ENCODE assay signal across 8 cellular contexts in the genomic region with DNA sequence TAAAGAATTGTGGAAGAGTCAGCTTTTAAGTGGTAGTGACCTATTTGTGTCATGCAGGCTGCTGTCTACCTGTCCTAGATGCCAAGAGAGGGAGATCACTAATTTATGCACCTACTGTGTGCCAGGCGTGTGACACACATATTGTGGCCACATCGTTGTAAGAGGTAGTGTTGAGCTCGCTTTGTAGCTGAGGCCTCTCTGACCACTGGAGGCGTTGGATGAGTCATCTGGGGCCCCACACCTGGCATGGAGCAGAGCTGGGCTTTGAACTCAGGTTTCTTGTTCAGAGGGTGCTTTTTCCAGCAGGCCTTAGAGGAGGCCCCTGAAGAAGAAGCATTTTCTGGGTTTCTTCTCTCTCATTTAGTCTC. TPM values are rescaled to one million over a fixed set of nuclear protein-coding genes. Genes with fewer than 3 reads are reported as not detected.
DNase-seq lines count a peak whose midpoint lies in the region; ATAC-seq and TF ChIP-seq lines count a peak whose summit lies in the region.

No MANE protein-coding gene starts in this region.

- peaks cover 13% of the 10 kb centered on the region for H3K4me1 ChIP-seq in HEK293 (ENCODE audit: control insufficient read depth, insufficient read depth, low read length)
- H3K4me1 ChIP-seq in hepatocyte (ENCODE audit: insufficient read depth), result peaks cover 37% of the 10 kb centered on the region
- peaks cover 27 to 53% of the 10 kb centered on the region in 2 experiments for H3K4me1 ChIP-seq in SK-N-SH (ENCODE audit: control insufficient read depth in 1 of 2, insufficient read depth in 2 of 2, low read depth in 1 of 2, low read length in 1 of 2)

- DNase-seq in SW480 (ENCODE audit: low spot score) (peak; percentile 43), hepatocyte (ENCODE audit: low spot score) (peak; percentile 66), SK-N-SH (no peak), KBM-7 (no peak), NCI-H1092 (lab: John Stamatoyannopoulos, UW) (no peak)

- H2AFZ ChIP-seq in hepatocyte (no peak overlapping the region), SK-N-SH (ENCODE audit: low read depth) (no peak overlapping the region)

- H3K79me2 ChIP-seq in hepatocyte, result peaks cover 27% of the 10 kb centered on the region
- no peaks in the 10 kb centered on the region for H3K79me2 ChIP-seq in SK-N-SH (ENCODE audit: insufficient read depth)

- H3K4me2 ChIP-seq in hepatocyte (peak overlapping the region; percentile 21), SK-N-SH (no peak overlapping the region)

- no peaks in the 10 kb centered on the region for H3K27me3 ChIP-seq in hepatocyte
- no peaks in the 10 kb centered on the region for H3K27me3 ChIP-seq in SK-N-SH (ENCODE audit: insufficient read depth)

- POLR2A ChIA-PET in HEK293 (lab: Yijun Ruan, JAX), result no interaction called here
- POLR2A ChIA-PET in SK-N-SH (lab: Yijun Ruan, JAX), result interaction anchor here (1.0 to 2.6 kb wide), 3 partner anchors 8 to 123 kb away, joined by 3 to 10 read pairs (median 6); a partner anchor contains a TSS

- H3K4me3 ChIP-seq in HEK293 (ENCODE audit: low read depth, low read length), result no peak overlapping the region
- H3K4me3 ChIP-seq in hepatocyte, result no peak overlapping the region
- no peak overlapping the region for H3K4me3 ChIP-seq in SK-N-SH (ENCODE audit: low read depth in 2 of 2, low read length in 1 of 2)

- H3K9me3 ChIP-seq in HEK293 (ENCODE audit: control insufficient read depth, insufficient read depth, low read depth, low read length), result no peaks in the 10 kb centered on the region
- no peaks in the 10 kb centered on the region for H3K9me3 ChIP-seq in hepatocyte (ENCODE audit: low read depth)
- H3K9me3 ChIP-seq in SK-N-SH, result no peaks in the 10 kb centered on the region

- ATAC-seq in GM18517 (IDR thresholded peaks at IDR 0.05; ENCODE audit: unreplicated experiment), result peak; percentile 72
- ATAC-seq in GM21528 (IDR thresholded peaks at IDR 0.05; ENCODE audit: low FRiP score, unreplicated experiment), result no peak

- 66% methylated on average over 4 of the region's 4 CpGs for WGBS in hepatocyte (ENCODE audit: low lambda C conversion rate, missing lambda C conversion rate)
- WGBS in SK-N-SH (ENCODE audit: low lambda C conversion rate), result 87% methylated on average over 4 of the region's 4 CpGs

- H3K27ac ChIP-seq in HEK293 (ENCODE audit: extremely low read depth, low read depth, low read length) (no peak overlapping the region), hepatocyte (peak overlapping the region; percentile 98), SK-N-SH (ENCODE audit: low read depth in 2 of 2, low read length in 1 of 2) (peak overlapping the region in 1 of 2 experiments; percentile 96; a peak in 2 of 4 replicates)

- H3K9me2 ChIP-seq in hepatocyte (replicated peaks; ENCODE audit: insufficient read depth), result no peaks in the 10 kb centered on the region
- H3K9me2 ChIP-seq in SK-N-SH, result no peaks in the 10 kb centered on the region

- no peak for TF ChIP-seq RAD21 in SK-N-SH (IDR thresholded peaks at IDR 0.05; ENCODE audit: low read length)

- in situ Hi-C loops in KBM-7 (cut with MboI; ENCODE audit: low pct_unique_long_range_greater_than_20kb, low sequenced_read_pairs), result no loop called here

- H3K9ac ChIP-seq in SK-N-SH, result no peak overlapping the region

- no peak for TF ChIP-seq EP300 in SK-N-SH (IDR thresholded peaks at IDR 0.05; ENCODE audit: borderline replicate concordance in 1 of 2, low read depth in 1 of 2, low read length in 1 of 2)

- H4K20me1 ChIP-seq in hepatocyte (ENCODE audit: insufficient read depth, poor library complexity, severe bottlenecking), result no peaks in the 10 kb centered on the region
- no peaks in the 10 kb centered on the region for H4K20me1 ChIP-seq in SK-N-SH (ENCODE audit: insufficient read depth)

- TF ChIP-seq CTCF in HEK293 (tag by site-specific recombination; IDR thresholded peaks at IDR 0.05), result no peak
- no peak for TF ChIP-seq CTCF in hepatocyte (IDR thresholded peaks at IDR 0.05; ENCODE audit: poor library complexity)
- TF ChIP-seq CTCF in SK-N-SH (IDR thresholded peaks at IDR 0.05), result no peak

- H3K36me3 ChIP-seq in HEK293 (ENCODE audit: control insufficient read depth in 2 of 2, insufficient read depth in 1 of 2, low read length in 2 of 2), result peaks cover 0 to 5% of the 10 kb centered on the region in 2 experiments; a peak in 1 of 3 replicates
- no peaks in the 10 kb centered on the region for H3K36me3 ChIP-seq in hepatocyte (replicated peaks; ENCODE audit: insufficient read depth, low read depth)
- no peaks in the 10 kb centered on the region for H3K36me3 ChIP-seq in SK-N-SH (replicated peaks in 1 of 2; ENCODE audit: control insufficient read depth in 1 of 2, insufficient read depth in 2 of 2, low read length in 1 of 2)

- H3F3A ChIP-seq in SK-N-SH (replicated peaks; ENCODE audit: insufficient read depth), result peaks cover 11% of the 10 kb centered on the region

- CTCF ChIA-PET in HEK293 (lab: Yijun Ruan, JAX) (interaction anchor here (0.8 to 10.7 kb wide), 6 partner anchors 9 to 44 kb away, joined by 3 to 73 read pairs (median 9); no protein-coding TSS in a partner anchor), SK-N-SH (lab: Yijun Ruan, JAX) (interaction anchor here (0.6 to 4.9 kb wide), 9 partner anchors 8 to 342 kb away, joined by 3 to 31 read pairs (median 4); a partner anchor contains a TSS)

TF ChIP-seq in HEK293, 187 proteins besides CTCF, POLR2A, EP300 and RAD21 (continues in another document):
- no peak for TF ChIP-seq ZNF768 (tag by site-specific recombination; IDR thresholded peaks at IDR 0.05)
- TF ChIP-seq HOXD13 (CRISPR knock-in tag; IDR thresholded peaks at IDR 0.05; ENCODE audit: borderline replicate concordance), result no peak
- TF ChIP-seq, protein P1, sequence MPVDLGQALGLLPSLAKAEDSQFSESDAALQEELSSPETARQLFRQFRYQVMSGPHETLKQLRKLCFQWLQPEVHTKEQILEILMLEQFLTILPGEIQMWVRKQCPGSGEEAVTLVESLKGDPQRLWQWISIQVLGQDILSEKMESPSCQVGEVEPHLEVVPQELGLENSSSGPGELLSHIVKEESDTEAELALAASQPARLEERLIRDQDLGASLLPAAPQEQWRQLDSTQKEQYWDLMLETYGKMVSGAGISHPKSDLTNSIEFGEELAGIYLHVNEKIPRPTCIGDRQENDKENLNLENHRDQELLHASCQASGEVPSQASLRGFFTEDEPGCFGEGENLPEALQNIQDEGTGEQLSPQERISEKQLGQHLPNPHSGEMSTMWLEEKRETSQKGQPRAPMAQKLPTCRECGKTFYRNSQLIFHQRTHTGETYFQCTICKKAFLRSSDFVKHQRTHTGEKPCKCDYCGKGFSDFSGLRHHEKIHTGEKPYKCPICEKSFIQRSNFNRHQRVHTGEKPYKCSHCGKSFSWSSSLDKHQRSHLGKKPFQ (tag by site-specific recombination; IDR thresholded peaks at IDR 0.05), result no peak
- peak; percentile 80 for TF ChIP-seq GLIS1 (tag by site-specific recombination; IDR thresholded peaks at IDR 0.05)
- TF ChIP-seq ZNF785 (tag by site-specific recombination; IDR thresholded peaks at IDR 0.05), result no peak
- no peak for TF ChIP-seq SP7 (tag by site-specific recombination; IDR thresholded peaks at IDR 0.05)
- no peak for TF ChIP-seq ZNF324 (tag by site-specific recombination; IDR thresholded peaks at IDR 0.05)
- TF ChIP-seq GLIS2 (tag by site-specific recombination; IDR thresholded peaks at IDR 0.05), result peak; percentile 50; the same call in 1 of the 2 replicates
- no peak for TF ChIP-seq ZBTB17 (tag by site-specific recombination; IDR thresholded peaks at IDR 0.05)

TF ChIP-seq in SK-N-SH, 30 proteins besides CTCF, POLR2A, EP300 and RAD21 (continues in another document):
- no peak for TF ChIP-seq FOSL2 (IDR thresholded peaks at IDR 0.05; ENCODE audit: borderline replicate concordance, low read depth)
- no peak for TF ChIP-seq JUND (IDR thresholded peaks at IDR 0.05)
- no peak for TF ChIP-seq TEAD4 (IDR thresholded peaks at IDR 0.05; ENCODE audit: borderline replicate concordance, insufficient read depth)
- TF ChIP-seq, protein P2, sequence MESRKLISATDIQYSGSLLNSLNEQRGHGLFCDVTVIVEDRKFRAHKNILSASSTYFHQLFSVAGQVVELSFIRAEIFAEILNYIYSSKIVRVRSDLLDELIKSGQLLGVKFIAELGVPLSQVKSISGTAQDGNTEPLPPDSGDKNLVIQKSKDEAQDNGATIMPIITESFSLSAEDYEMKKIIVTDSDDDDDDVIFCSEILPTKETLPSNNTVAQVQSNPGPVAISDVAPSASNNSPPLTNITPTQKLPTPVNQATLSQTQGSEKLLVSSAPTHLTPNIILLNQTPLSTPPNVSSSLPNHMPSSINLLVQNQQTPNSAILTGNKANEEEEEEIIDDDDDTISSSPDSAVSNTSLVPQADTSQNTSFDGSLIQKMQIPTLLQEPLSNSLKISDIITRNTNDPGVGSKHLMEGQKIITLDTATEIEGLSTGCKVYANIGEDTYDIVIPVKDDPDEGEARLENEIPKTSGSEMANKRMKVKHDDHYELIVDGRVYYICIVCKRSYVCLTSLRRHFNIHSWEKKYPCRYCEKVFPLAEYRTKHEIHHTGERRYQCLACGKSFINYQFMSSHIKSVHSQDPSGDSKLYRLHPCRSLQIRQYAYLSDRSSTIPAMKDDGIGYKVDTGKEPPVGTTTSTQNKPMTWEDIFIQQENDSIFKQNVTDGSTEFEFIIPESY (IDR thresholded peaks at IDR 0.05; ENCODE audit: borderline replicate concordance, low read depth), result no peak
- no peak for TF ChIP-seq RCOR1 (IDR thresholded peaks at IDR 0.05; ENCODE audit: low read length)
- TF ChIP-seq NFIC (IDR thresholded peaks at IDR 0.05; ENCODE audit: borderline replicate concordance), result no peak
- TF ChIP-seq RXRA (IDR thresholded peaks at IDR 0.05; ENCODE audit: borderline replicate concordance, low read depth), result no peak

RNA-seq across cellular contexts. Expression of a gene that starts 52.3 kb away (rescaled TPM):
- 4.3 and 14.1 TPM in 2 replicates for total RNA-seq in hepatocyte
- polyA plus RNA-seq in hepatocyte (3.1 and 9.9 TPM in 2 replicates), SK-N-SH (2012; rRNA removed) (0.21 and 0.37 TPM in 2 replicates)
- polyA plus RNA-seq in SK-N-SH (2012; cell fraction: cytosol; rRNA removed), result 0.07 TPM in 1 of 2 replicates, not detected in the other
- 0.66 and 0.68 TPM in 2 replicates for polyA plus RNA-seq in SK-N-SH (2012; cell fraction: nucleus; rRNA removed)

Comparison
In these comparisons a context has a peak if more than half of its experiments do, and no peak if none do; other contexts are left out.
1. DNase-seq: peak in SW480 (single experiment) and hepatocyte (single experiment); none in SK-N-SH (single experiment), KBM-7 (single experiment) and NCI-H1092 (single experiment).